ENCODE assay signal across 8 cellular contexts in the genomic region with DNA sequence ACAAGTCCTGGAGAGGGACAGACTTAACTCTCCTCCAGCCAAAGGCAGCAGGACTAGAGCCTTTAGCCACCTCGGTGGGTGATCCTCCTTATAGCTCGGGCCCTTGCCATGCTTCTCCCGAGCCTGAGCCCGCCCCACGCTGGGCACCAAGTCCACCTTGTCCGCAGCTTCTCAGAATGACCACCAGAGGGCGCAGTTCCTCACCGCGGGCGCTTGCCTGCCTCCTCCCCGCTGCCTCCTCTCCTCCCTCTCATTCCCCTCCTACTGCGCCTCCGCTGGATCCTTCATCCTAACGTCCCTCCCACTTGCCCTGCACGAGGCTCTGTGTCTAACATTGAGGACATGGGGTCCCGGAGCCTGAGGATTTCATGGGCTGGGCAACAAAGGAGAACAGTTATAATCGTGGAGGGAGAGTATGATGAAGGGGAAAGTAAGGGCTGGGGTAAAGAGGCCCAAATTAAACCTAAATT. TPM values are rescaled to one million over a fixed set of nuclear protein-coding genes. Genes with fewer than 3 reads are reported as not detected.
DNase-seq lines count a peak whose midpoint lies in the region; ATAC-seq, FAIRE-seq and TF ChIP-seq lines count a peak whose summit lies in the region.

No MANE protein-coding gene starts in this region.

- peaks cover 15% of the 10 kb centered on the region for H3K9me3 Mint-ChIP-seq in GM23338

- H4K20me1 ChIP-seq in GM23338 (replicated peaks; ENCODE audit: insufficient read depth), result no peaks in the 10 kb centered on the region

- intact Hi-C loops in kidney (cut with DNase I), result no loop called here

- no peaks in the 10 kb centered on the region for H3K9me3 ChIP-seq in kidney (ENCODE audit: control insufficient read depth in 1 of 2, low read length in 2 of 2)

- H3K9me2 ChIP-seq in GM23338 (ENCODE audit: insufficient read depth), result no peaks in the 10 kb centered on the region

- H2AFZ ChIP-seq in GM23338, result no peak overlapping the region

- no peak overlapping the region for H3K4me3 Mint-ChIP-seq in GM23338

- no peaks in the 10 kb centered on the region for H3K79me2 ChIP-seq in GM23338 (replicated peaks; ENCODE audit: insufficient read depth)

- H3K36me3 ChIP-seq in GM23338 (ENCODE audit: insufficient read depth) (no peaks in the 10 kb centered on the region), kidney (ENCODE audit: control insufficient read depth in 1 of 2, insufficient read depth in 2 of 2, low read length in 2 of 2) (no peaks in the 10 kb centered on the region)

- peaks cover 3% of the 10 kb centered on the region for H3K36me3 Mint-ChIP-seq in GM23338 (ENCODE audit: low read depth)

- H3K9ac ChIP-seq in kidney (ENCODE audit: low read length in 2 of 2), result no peak overlapping the region

- H3K4me1 Mint-ChIP-seq in GM23338, result no peaks in the 10 kb centered on the region; the same call in 2 of the 3 replicates

- no peaks in the 10 kb centered on the region for H3K4me1 ChIP-seq in GM23338 (ENCODE audit: insufficient read depth)
- H3K4me1 ChIP-seq in kidney (ENCODE audit: control insufficient read depth in 1 of 2, insufficient read depth in 1 of 2, low read depth in 1 of 2, low read length in 2 of 2), result no peaks in the 10 kb centered on the region

- peaks cover 7% of the 10 kb centered on the region; the same call in 1 of the 2 replicates for H3K27me3 ChIP-seq in GM23338 (ENCODE audit: insufficient read depth)

- H3F3A ChIP-seq in GM23338 (replicated peaks; ENCODE audit: low read depth), result no peaks in the 10 kb centered on the region

- peaks cover 11% of the 10 kb centered on the region for H3K27me3 Mint-ChIP-seq in GM23338 (ENCODE audit: insufficient read depth, low read depth, poor library complexity)

- no peak overlapping the region for H3K27ac Mint-ChIP-seq in GM23338

- TF ChIP-seq CTCF in GM23338 (conservative IDR thresholded peaks at IDR 0.05; ENCODE audit: low read depth in 2 of 2) (peak; percentile 73 to 96), WI38 (IDR thresholded peaks at IDR 0.05; ENCODE audit: low read depth, low read length) (peak; percentile 91), cardiac fibroblast (IDR thresholded peaks at IDR 0.05; ENCODE audit: low read depth, low read length) (peak; percentile 92), kidney (IDR thresholded peaks at IDR 0.05; ENCODE audit: borderline replicate concordance, extremely low read depth, insufficient read depth) (peak; percentile 90)

- DNase-seq in C1 segment of cervical spinal cord (lab: John Stamatoyannopoulos, UW), result peak in 9 of 14 donors; percentile 16 to 65 (median 35)
- peak; percentile 90 for DNase-seq in GM23338 (ENCODE audit: low spot score)
- DNase-seq in NCI-H2171 treated with DMSO at 0.1 percent for 48 hours (lab: John Stamatoyannopoulos, UW), result peak; percentile 53
- peak; percentile 82 for DNase-seq in cardiac fibroblast (ENCODE audit: low read depth in 2 of 2)
- no peak for DNase-seq in kidney
- DNase-seq in stimulated activated CD4-positive, alpha-beta T cell treated with anti-CD3 and anti-CD28 coated beads, Interleukin-1b, Interleukin-23, amount 100 ng/mL, for 24 hours (ENCODE audit: low read depth in 4 of 4, low spot score in 1 of 4), result peak; percentile 44 to 53 (median 46)

- peak; percentile 99 for ATAC-seq in GM23338
- no peak for ATAC-seq in HG03159 (IDR thresholded peaks at IDR 0.05; ENCODE audit: unreplicated experiment)

- H3K4me2 ChIP-seq in GM23338, result no peak overlapping the region

- H3K27ac ChIP-seq in GM23338 (ENCODE audit: low read depth) (no peak overlapping the region), kidney (ENCODE audit: low read depth in 2 of 2, low read length in 2 of 2) (no peak overlapping the region)

- FAIRE-seq in kidney (lab: Jason Lieb, UNC), result no peak

- H3K4me3 ChIP-seq in GM23338, result no peak overlapping the region
- no peak overlapping the region for H3K4me3 ChIP-seq in WI38 (ENCODE audit: low read depth, low read length)
- no peak overlapping the region for H3K4me3 ChIP-seq in cardiac fibroblast (replicated peaks in 1 of 2; ENCODE audit: low read depth in 2 of 2, low read length in 2 of 2)
- no peak overlapping the region for H3K4me3 ChIP-seq in kidney (ENCODE audit: low read length in 2 of 2)

TF ChIP-seq in GM23338, 12 proteins besides CTCF, POLR2A, EP300 and RAD21:
- TF ChIP-seq ZNF114 (CRISPR knock-in tag; IDR thresholded peaks at IDR 0.05) (0 out of 2 replicates have a peak, but pooled peaks have one; percentile 34), CREB1 (CRISPR knock-in tag; IDR thresholded peaks at IDR 0.05; ENCODE audit: low read depth) (no peak), JUNB (IDR thresholded peaks at IDR 0.05; ENCODE audit: unreplicated experiment) (no peak), EZH2phosphoT487 (IDR thresholded peaks at IDR 0.05; ENCODE audit: unreplicated experiment) (no peak), STAT1 (IDR thresholded peaks at IDR 0.05; ENCODE audit: unreplicated experiment) (no peak), ZNF331 (CRISPR knock-in tag; IDR thresholded peaks at IDR 0.05; ENCODE audit: low read depth) (no peak)
- TF ChIP-seq, protein P1, sequence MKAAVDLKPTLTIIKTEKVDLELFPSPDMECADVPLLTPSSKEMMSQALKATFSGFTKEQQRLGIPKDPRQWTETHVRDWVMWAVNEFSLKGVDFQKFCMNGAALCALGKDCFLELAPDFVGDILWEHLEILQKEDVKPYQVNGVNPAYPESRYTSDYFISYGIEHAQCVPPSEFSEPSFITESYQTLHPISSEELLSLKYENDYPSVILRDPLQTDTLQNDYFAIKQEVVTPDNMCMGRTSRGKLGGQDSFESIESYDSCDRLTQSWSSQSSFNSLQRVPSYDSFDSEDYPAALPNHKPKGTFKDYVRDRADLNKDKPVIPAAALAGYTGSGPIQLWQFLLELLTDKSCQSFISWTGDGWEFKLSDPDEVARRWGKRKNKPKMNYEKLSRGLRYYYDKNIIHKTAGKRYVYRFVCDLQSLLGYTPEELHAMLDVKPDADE (IDR thresholded peaks at IDR 0.05), result no peak

RNA-seq across cellular contexts. Expression of a gene that starts 11.3 kb away (rescaled TPM):
- not detected in 2 replicates for total RNA-seq in GM23338 (2014; rRNA removed; shearing (Covaris generic))
- not detected in 2 replicates for polyA plus RNA-seq in GM23338 (2016; fragmentation: Nextera tagmentation; extraction: Ambion mirVana)
- total RNA-seq in kidney, result not detected
- 1.1 TPM for polyA plus RNA-seq in kidney (ENCODE audit: insufficient read depth, low read depth, low replicate concordance)

RNA-seq across cellular contexts. Expression of a gene that starts 37.5 kb away (rescaled TPM):
- 0.50 and 1.2 TPM in 2 replicates for total RNA-seq in GM23338 (2014; rRNA removed; shearing (Covaris generic))
- 0.16 and 0.31 TPM in 2 replicates for polyA plus RNA-seq in GM23338 (2016; fragmentation: Nextera tagmentation; extraction: Ambion mirVana)
- 7.7 TPM for total RNA-seq in kidney
- 21.3 TPM for polyA plus RNA-seq in kidney (ENCODE audit: insufficient read depth, low read depth, low replicate concordance)
